10 cellular contexts compared by ENCODE assay signal in genomic region chr16:87602005-87602790, GRCh38. TPM values are rescaled to one million over a fixed set of nuclear protein-coding genes. Genes with fewer than 3 reads are reported as not detected.
DNase-seq lines count a peak whose midpoint lies in the region; ATAC-seq and TF ChIP-seq lines count a peak whose summit lies in the region.
"Had no signal": no experiment of that assay in that cellular context is flagged by ENCODE, and none has a peak within 500 bp of the region (broad histone marks: within the 10 kb centered on the region; RNA-seq: fewer than 3 reads in every experiment).

TSS of gene JPH3 (plus strand) at chr16:87602508. CDS start at chr16:87603147, 639 bp downstream.

- peaks cover 68% of the 10 kb centered on the region for H3K27me3 ChIP-seq in RWPE2 (ENCODE audit: insufficient read depth, poor library complexity, severe bottlenecking)
- peaks cover 71% of the 10 kb centered on the region for H3K27me3 ChIP-seq in hepatocyte
- peaks cover 87% of the 10 kb centered on the region for H3K27me3 ChIP-seq in suprapubic skin

- H3K9me3 Mint-ChIP-seq in activated naive CD4-positive, alpha-beta T cell treated with anti-CD3 and anti-CD28 coated beads for 36 hours: no peaks in the 10 kb centered on the region

- no peak for DNase-seq in activated naive CD4-positive, alpha-beta T cell treated with anti-CD3 and anti-CD28 coated beads for 36 hours
- no peak for DNase-seq in activated naive CD4-positive, alpha-beta T cell treated with anti-CD3 and anti-CD28 coated beads, Interleukin-2, amount 50 U/mL, for 16 hours
- DNase-seq in RWPE2 (ENCODE audit: low spot score) (no peak), hepatocyte (ENCODE audit: low spot score) (peak; percentile 62), suprapubic skin (ENCODE audit: low spot score in 2 of 2) (no peak)
- no peak for DNase-seq in stimulated activated CD4-positive, alpha-beta T cell treated with anti-CD3 and anti-CD28 coated beads, Interleukin-4, amount 100 ng/mL, for 1 hour
- DNase-seq: gastrocnemius medialis had no signal

- H3K4me3 Mint-ChIP-seq in activated naive CD4-positive, alpha-beta T cell treated with anti-CD3 and anti-CD28 coated beads for 36 hours: peak within 1 kb of the TSS; percentile 54

- H3K4me1 Mint-ChIP-seq in activated naive CD4-positive, alpha-beta T cell treated with anti-CD3 and anti-CD28 coated beads for 36 hours (ENCODE audit: low read depth): peaks cover 13% of the 10 kb centered on the region

- peak within 1 kb of the TSS; percentile 91 for H3K4me2 ChIP-seq in hepatocyte

- TF ChIP-seq EP300 in suprapubic skin (IDR thresholded peaks at IDR 0.05): no peak

- H3K4me3 ChIP-seq in RWPE2 (ENCODE audit: severe bottlenecking) (peak within 1 kb of the TSS; percentile 28), hepatocyte (peak within 1 kb of the TSS; percentile 42), suprapubic skin (peak within 1 kb of the TSS; percentile 36)
- H3K4me3 ChIP-seq: gastrocnemius medialis had no signal

- WGBS in hepatocyte (ENCODE audit: low lambda C conversion rate, missing lambda C conversion rate): 0% methylated on average over 13 of the region's 124 CpGs
- no CpG with 5 or more reads among the region's 124 CpGs for WGBS in suprapubic skin

- no peak within 1 kb of the TSS for H3K27ac ChIP-seq in RWPE2 (ENCODE audit: poor library complexity, severe bottlenecking)
- H3K27ac ChIP-seq in hepatocyte: no peak within 1 kb of the TSS
- no peak within 1 kb of the TSS for H3K27ac ChIP-seq in suprapubic skin
- H3K27ac ChIP-seq: gastrocnemius medialis had no signal

- peak; percentile 44; the same call in 2 of the 3 replicates for ATAC-seq in RWPE2 (ENCODE audit: low read depth)
- ATAC-seq in GM19455 (IDR thresholded peaks at IDR 0.05; ENCODE audit: unreplicated experiment): no peak
- no peak for ATAC-seq in HG03354 (IDR thresholded peaks at IDR 0.05; ENCODE audit: poor library complexity, severe bottlenecking, unreplicated experiment)
- ATAC-seq: gastrocnemius medialis had no signal

- intact Hi-C loops in activated naive CD4-positive, alpha-beta T cell treated with anti-CD3 and anti-CD28 coated beads for 36 hours (cut with micrococcal nuclease): no loop called here

- no peak within 1 kb of the TSS for H3K27ac Mint-ChIP-seq in activated naive CD4-positive, alpha-beta T cell treated with anti-CD3 and anti-CD28 coated beads for 36 hours

- H3K36me3 Mint-ChIP-seq in activated naive CD4-positive, alpha-beta T cell treated with anti-CD3 and anti-CD28 coated beads for 36 hours (ENCODE audit: low read depth): no peaks in the 10 kb centered on the region

- no peaks in the 10 kb centered on the region for H3K36me3 ChIP-seq in RWPE2 (ENCODE audit: low read depth)
- no peaks in the 10 kb centered on the region for H3K36me3 ChIP-seq in hepatocyte (replicated peaks; ENCODE audit: insufficient read depth, low read depth)
- H3K36me3 ChIP-seq in suprapubic skin: no peaks in the 10 kb centered on the region
- H3K36me3 ChIP-seq: gastrocnemius medialis had no signal

- H3K9me3 ChIP-seq in RWPE2 (ENCODE audit: severe bottlenecking) (peaks cover 2% of the 10 kb centered on the region), hepatocyte (ENCODE audit: low read depth) (no peaks in the 10 kb centered on the region), suprapubic skin (no peaks in the 10 kb centered on the region)
- H3K9me3 ChIP-seq: gastrocnemius medialis had no signal

- no peak for TF ChIP-seq CTCF in RWPE2 (IDR thresholded peaks at IDR 0.05; ENCODE audit: poor library complexity, severe bottlenecking)
- no peak for TF ChIP-seq CTCF in hepatocyte (IDR thresholded peaks at IDR 0.05; ENCODE audit: poor library complexity)
- TF ChIP-seq CTCF in suprapubic skin (IDR thresholded peaks at IDR 0.05): no peak

- no peak within 1 kb of the TSS for H2AFZ ChIP-seq in hepatocyte

- H3K79me2 ChIP-seq in hepatocyte: no peaks in the 10 kb centered on the region

- CTCF ChIA-PET in activated naive CD4-positive, alpha-beta T cell treated with anti-CD3 and anti-CD28 coated beads for 36 hours (lab: Charles Lee): no interaction called here

- H3K4me1 ChIP-seq in RWPE2 (ENCODE audit: insufficient read depth, poor library complexity, severe bottlenecking) (no peaks in the 10 kb centered on the region), hepatocyte (ENCODE audit: insufficient read depth) (peaks cover 6% of the 10 kb centered on the region), suprapubic skin (peaks cover 18% of the 10 kb centered on the region)
- H3K4me1 ChIP-seq: gastrocnemius medialis had no signal

- no peaks in the 10 kb centered on the region for H3K9me2 ChIP-seq in hepatocyte (replicated peaks; ENCODE audit: insufficient read depth)

- no peaks in the 10 kb centered on the region for H4K20me1 ChIP-seq in hepatocyte (ENCODE audit: insufficient read depth, poor library complexity, severe bottlenecking)

- no peak for TF ChIP-seq POLR2A in suprapubic skin (IDR thresholded peaks at IDR 0.05)

- peaks cover 54% of the 10 kb centered on the region for H3K27me3 Mint-ChIP-seq in activated naive CD4-positive, alpha-beta T cell treated with anti-CD3 and anti-CD28 coated beads for 36 hours (ENCODE audit: low read depth)

RNA-seq across cellular contexts. Expression of gene JPH3, which starts in this region (rescaled TPM):
- under 1 TPM; 0.07 to 0.14 TPM for total RNA-seq in activated naive CD4-positive, alpha-beta T cell treated with anti-CD3 and anti-CD28 coated beads for 36 hours
- 2.3 and 4.8 TPM in 2 replicates for total RNA-seq in hepatocyte
- polyA plus RNA-seq in hepatocyte: 1.8 and 2.5 TPM in 2 replicates
- total RNA-seq in suprapubic skin: not detected
- total RNA-seq: gastrocnemius medialis, skeletal muscle tissue had no signal
